22 cellular contexts compared by ENCODE assay signal in genomic region chr1:42753070-42753469, GRCh38. TPM values are rescaled to one million over a fixed set of nuclear protein-coding genes. Genes with fewer than 3 reads are reported as not detected.
DNase-seq lines count a peak whose midpoint lies in the region; ATAC-seq and TF ChIP-seq lines count a peak whose summit lies in the region.
"Had no signal": no experiment of that assay in that cellular context is flagged by ENCODE, and none has a peak within 500 bp of the region (broad histone marks: within the 10 kb centered on the region; RNA-seq: fewer than 3 reads in every experiment).

No MANE protein-coding gene starts in this region.

- H3K4me3 ChIP-seq in fibroblast of mammary gland (ENCODE audit: control insufficient read depth, low read depth, low read length) (no peak overlapping the region), Karpas-422 (ENCODE audit: low read length) (no peak overlapping the region)
- H3K4me3 ChIP-seq: esophagus muscularis mucosa, Peyer's patch, right atrium auricular region, SK-N-MC, tibial artery had no signal

- no peaks in the 10 kb centered on the region for H4K20me1 ChIP-seq in Karpas-422 (ENCODE audit: insufficient read depth, low read depth, low read length)

- no peaks in the 10 kb centered on the region for H3K27me3 Mint-ChIP-seq in T-helper 17 cell
- H3K27me3 Mint-ChIP-seq: activated naive CD8-positive, alpha-beta T cell treated with anti-CD3 and anti-CD28 coated beads, Interleukin-2, amount 10 ng/mL, durations not matched to agents 7 days and 5 days; central memory CD8-positive, alpha-beta T cell had no signal

- no peak overlapping the region for H3K4me2 ChIP-seq in Karpas-422 (ENCODE audit: low read depth, low read length, poor library complexity, severe bottlenecking)

- H3K4me3 Mint-ChIP-seq in stimulated activated effector memory CD8-positive, alpha-beta T cell treated with anti-CD3 and anti-CD28 coated beads, Interleukin-12 subunit alpha, Interleukin-12 subunit beta, amount 100 ng/mL, for 72 hours, result no peak overlapping the region
- H3K4me3 Mint-ChIP-seq in T-helper 17 cell, result no peak overlapping the region
- H3K4me3 Mint-ChIP-seq: activated naive CD8-positive, alpha-beta T cell treated with anti-CD3 and anti-CD28 coated beads, Interleukin-2, amount 10 ng/mL, durations not matched to agents 7 days and 5 days; central memory CD8-positive, alpha-beta T cell had no signal

- H3K27ac ChIP-seq in Karpas-422 (ENCODE audit: low read length), result no peak overlapping the region
- H3K27ac ChIP-seq: esophagus muscularis mucosa, Peyer's patch, right atrium auricular region, SK-N-MC, tibial artery had no signal

- no peak for TF ChIP-seq CTCF in fibroblast of mammary gland (conservative IDR thresholded peaks at IDR 0.05; ENCODE audit: control insufficient read depth, insufficient read depth, low read depth, low read length)

- no peaks in the 10 kb centered on the region for H3K9me3 ChIP-seq in Karpas-422 (ENCODE audit: low read length)
- no peaks in the 10 kb centered on the region for H3K9me3 ChIP-seq in T-helper 17 cell (ENCODE audit: control insufficient read depth, low read length, poor library complexity, severe bottlenecking)
- H3K9me3 ChIP-seq: esophagus muscularis mucosa, Peyer's patch, right atrium auricular region, tibial artery had no signal

- peaks cover 11% of the 10 kb centered on the region for H3K4me1 Mint-ChIP-seq in stimulated activated effector memory CD8-positive, alpha-beta T cell treated with anti-CD3 and anti-CD28 coated beads, Interleukin-12 subunit alpha, Interleukin-12 subunit beta, amount 100 ng/mL, for 72 hours
- H3K4me1 Mint-ChIP-seq in T-helper 17 cell, result peaks cover 12% of the 10 kb centered on the region
- H3K4me1 Mint-ChIP-seq: activated naive CD8-positive, alpha-beta T cell treated with anti-CD3 and anti-CD28 coated beads, Interleukin-2, amount 10 ng/mL, durations not matched to agents 7 days and 5 days had no signal

- no peak for ATAC-seq in stimulated activated effector memory CD8-positive, alpha-beta T cell treated with anti-CD3 and anti-CD28 coated beads, Interleukin-12 subunit alpha, Interleukin-12 subunit beta, amount 100 ng/mL, for 72 hours
- ATAC-seq in T-helper 17 cell, result no peak
- ATAC-seq in GM18511 (IDR thresholded peaks at IDR 0.05; ENCODE audit: unreplicated experiment), result no peak

- H3K9me2 ChIP-seq in Karpas-422 (replicated peaks; ENCODE audit: insufficient read depth, low read length), result no peaks in the 10 kb centered on the region

- H3K9me3 Mint-ChIP-seq in stimulated activated effector memory CD8-positive, alpha-beta T cell treated with anti-CD3 and anti-CD28 coated beads, Interleukin-12 subunit alpha, Interleukin-12 subunit beta, amount 100 ng/mL, for 72 hours, result no peaks in the 10 kb centered on the region
- H3K9me3 Mint-ChIP-seq: activated naive CD8-positive, alpha-beta T cell treated with anti-CD3 and anti-CD28 coated beads, Interleukin-2, amount 10 ng/mL, durations not matched to agents 7 days and 5 days; central memory CD8-positive, alpha-beta T cell had no signal

- peak overlapping the region; percentile 1 for H3K27ac Mint-ChIP-seq in stimulated activated effector memory CD8-positive, alpha-beta T cell treated with anti-CD3 and anti-CD28 coated beads, Interleukin-12 subunit alpha, Interleukin-12 subunit beta, amount 100 ng/mL, for 72 hours
- H3K27ac Mint-ChIP-seq in T-helper 17 cell, result no peak overlapping the region
- H3K27ac Mint-ChIP-seq: activated naive CD8-positive, alpha-beta T cell treated with anti-CD3 and anti-CD28 coated beads, Interleukin-2, amount 10 ng/mL, durations not matched to agents 7 days and 5 days had no signal

- peaks cover 5% of the 10 kb centered on the region; the same call in 1 of the 2 replicates for H3K4me1 ChIP-seq in Karpas-422 (ENCODE audit: low read length)
- H3K4me1 ChIP-seq: right atrium auricular region, tibial artery had no signal

- DNase-seq in GM03348 (ENCODE audit: low spot score) (peak; percentile 69), amniotic epithelial cell (ENCODE audit: low read depth) (peak; percentile 77), fibroblast of mammary gland (ENCODE audit: low read depth) (peak; percentile 78), Karpas-422 (no peak), T-helper 17 cell (no peak)
- no peak for DNase-seq in stimulated activated effector memory CD8-positive, alpha-beta T cell treated with anti-CD3 and anti-CD28 coated beads, Interleukin-12 subunit alpha, Interleukin-12 subunit beta, amount 100 ng/mL, for 72 hours (ENCODE audit: low spot score in 2 of 2)
- DNase-seq: activated naive CD8-positive, alpha-beta T cell treated with anti-CD3 and anti-CD28 coated beads, Interleukin-2, amount 10 ng/mL, durations not matched to agents 7 days and 5 days; C1 segment of cervical spinal cord; GOT3; islet precursor cell; mammary epithelial cell; NCI-H187; NCI-H345; occipital lobe; Peyer's patch; stimulated activated naive CD4-positive, alpha-beta T cell treated with Interleukin-2 at 50 U/mL for 16 hours; tibial artery had no signal

- no peaks in the 10 kb centered on the region for H3K27me3 ChIP-seq in Karpas-422 (ENCODE audit: low read length)
- H3K27me3 ChIP-seq: esophagus muscularis mucosa, Peyer's patch, right atrium auricular region, tibial artery had no signal

- H3K36me3 Mint-ChIP-seq in stimulated activated effector memory CD8-positive, alpha-beta T cell treated with anti-CD3 and anti-CD28 coated beads, Interleukin-12 subunit alpha, Interleukin-12 subunit beta, amount 100 ng/mL, for 72 hours, result peaks cover 92% of the 10 kb centered on the region
- H3K36me3 Mint-ChIP-seq in T-helper 17 cell (ENCODE audit: low read depth), result peaks cover 23% of the 10 kb centered on the region

- H3K79me2 ChIP-seq in Karpas-422 (ENCODE audit: low read length), result no peaks in the 10 kb centered on the region

- H3K36me3 ChIP-seq in Karpas-422 (ENCODE audit: insufficient read depth, low read length), result peaks cover 19% of the 10 kb centered on the region; the same call in 1 of the 2 replicates

- H3K9ac ChIP-seq in Karpas-422 (ENCODE audit: low read length), result no peak overlapping the region

- no peak overlapping the region for H2AFZ ChIP-seq in Karpas-422 (ENCODE audit: low read length)

RNA-seq across cellular contexts. Expression of gene CLDN19, which starts 13.0 kb away (rescaled TPM):
- total RNA-seq in Karpas-422 (2014; rRNA removed; shearing (Covaris generic); ENCODE audit: low replicate concordance), result not detected in 2 replicates
- not detected for total RNA-seq in T-helper 17 cell
- total RNA-seq: activated naive CD8-positive, alpha-beta T cell treated with anti-CD3 and anti-CD28 coated beads, Interleukin-2, amount 10 ng/mL, durations not matched to agents 7 days and 5 days; occipital lobe; Peyer's patch had no signal

RNA-seq across cellular contexts. Expression of gene P3H1, which starts 13.8 kb away (rescaled TPM):
- total RNA-seq in Karpas-422 (2014; rRNA removed; shearing (Covaris generic); ENCODE audit: low replicate concordance), result 18.1 and 49.1 TPM in 2 replicates
- total RNA-seq in T-helper 17 cell, result 10 to 100 TPM; 22.5 to 26.7 TPM

RNA-seq across cellular contexts. Expression of gene C1orf50, which starts 14.0 kb away (rescaled TPM):
- 5.5 and 12.2 TPM in 2 replicates for total RNA-seq in Karpas-422 (2014; rRNA removed; shearing (Covaris generic); ENCODE audit: low replicate concordance)
- total RNA-seq in T-helper 17 cell, result 10 to 100 TPM; 14.8 to 15.5 TPM

RNA-seq across cellular contexts. Expression of gene TMEM269, which starts 31.7 kb away (rescaled TPM):
- total RNA-seq in Karpas-422 (2014; rRNA removed; shearing (Covaris generic); ENCODE audit: low replicate concordance), result not detected in 2 replicates
- under 1 TPM; 0.42 to 0.47 TPM for total RNA-seq in T-helper 17 cell
- total RNA-seq: Peyer's patch, right atrium auricular region had no signal

Comparison
In these comparisons a context has a peak if more than half of its experiments do, and no peak if none do; other contexts are left out.
1. DNase-seq: peak in GM03348 (single experiment), amniotic epithelial cell (single experiment) and fibroblast of mammary gland (single experiment); none in stimulated activated effector memory CD8-positive, alpha-beta T cell treated with anti-CD3 and anti-CD28 coated beads, Interleukin-12 subunit alpha, Interleukin-12 subunit beta, amount 100 ng/mL, for 72 hours (0 of 2), Karpas-422 (single experiment) and T-helper 17 cell (0 of 3).